10 cellular contexts compared by ENCODE assay signal in the genomic region with DNA sequence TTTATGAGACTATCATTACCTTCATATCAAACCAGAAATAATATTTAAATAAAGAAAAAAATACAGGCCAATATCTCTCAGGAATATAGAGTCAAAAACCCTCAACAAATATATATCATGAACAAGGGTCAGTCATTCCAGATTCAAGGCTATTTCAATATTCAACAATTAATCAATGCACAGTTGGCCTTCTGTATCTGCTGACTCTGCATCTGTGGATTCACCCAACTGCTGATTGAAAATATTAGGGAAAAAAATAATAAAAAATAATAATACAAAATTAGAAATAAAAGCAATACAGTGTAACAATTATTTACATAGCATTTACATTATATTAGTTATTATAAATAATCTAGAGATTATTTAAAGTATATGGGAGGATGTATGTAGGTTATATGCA.
"Had no signal": no experiment of that assay in that cellular context is flagged by ENCODE, and none has a peak within 500 bp of the region (broad histone marks: within the 10 kb centered on the region; RNA-seq: fewer than 3 reads in every experiment).

No MANE protein-coding gene starts in this region.

- H3K9me3 Mint-ChIP-seq: H9 had no signal

- H3K4me1 ChIP-seq: HAP-1 had no signal

- H3K36me3 ChIP-seq: HAP-1 had no signal

- H3K4me3 Mint-ChIP-seq: H9, HFFc6 had no signal

- DNase-seq: GM23248, GOT3, H7, H9, HCEC 1CT, HFFc6 had no signal

- H3K27ac Mint-ChIP-seq: H9, HFFc6 had no signal

- H3K27ac ChIP-seq: GM23248 had no signal

- FAIRE-seq: H1, H54 had no signal

- ATAC-seq: HCT116 had no signal

- H3K9ac ChIP-seq: GM23248 had no signal

- H2AFZ ChIP-seq: GM23248 had no signal

- H3K4me3 ChIP-seq: GM23248, HAP-1 had no signal

- H3K9me3 ChIP-seq: HAP-1 had no signal
